In the genomic region with DNA sequence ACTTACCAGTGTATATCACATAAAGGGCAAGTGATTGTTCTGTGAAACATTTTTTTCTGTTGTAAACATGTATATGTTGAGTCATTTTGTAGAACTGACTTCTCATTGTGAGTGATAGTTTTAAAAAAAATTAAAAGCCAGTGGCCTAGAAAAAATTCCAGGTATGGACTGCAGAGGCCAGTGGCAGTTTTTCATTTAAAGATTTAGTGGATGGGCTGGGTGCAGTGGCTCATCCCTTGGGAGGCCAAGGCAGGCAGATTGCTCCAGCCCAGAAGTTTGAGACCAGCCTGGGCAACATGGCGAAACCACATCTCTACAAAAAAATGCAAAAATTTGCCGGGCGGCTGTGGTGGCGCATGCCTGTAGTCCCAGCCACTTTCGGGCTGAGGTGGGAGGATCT, we compare ENCODE assay signal across 25 cellular contexts.
DNase-seq lines count a peak whose midpoint lies in the region; ATAC-seq and TF ChIP-seq lines count a peak whose summit lies in the region.
"Had no signal": no experiment of that assay in that cellular context is flagged by ENCODE, and none has a peak within 500 bp of the region (broad histone marks: within the 10 kb centered on the region; RNA-seq: fewer than 3 reads in every experiment).

No MANE protein-coding gene starts in this region.

- CTCF ChIA-PET in SK-N-SH (lab: Yijun Ruan, JAX) (interaction anchor here (0.9 kb wide), 1 partner anchor 9 kb away, joined by 3 read pairs; no protein-coding TSS in a partner anchor), PC-3 (lab: Charles Lee) (no interaction called here)
- CTCF ChIA-PET in activated CD4-positive, alpha-beta memory T cell treated with anti-CD3 and anti-CD28 coated beads for 36 hours (lab: Charles Lee), result no interaction called here

- no peak overlapping the region for H3K4me2 ChIP-seq in SK-N-SH
- H3K4me2 ChIP-seq in PC-3 (ENCODE audit: low read length), result no peak overlapping the region

- H3F3A ChIP-seq in SK-N-SH (replicated peaks; ENCODE audit: insufficient read depth) (no peaks in the 10 kb centered on the region), PC-3 (ENCODE audit: low read length, unreplicated experiment) (no peaks in the 10 kb centered on the region)

- TF ChIP-seq CTCF in SK-N-SH (IDR thresholded peaks at IDR 0.05) (no peak), PC-3 (conservative IDR thresholded peaks at IDR 0.05; ENCODE audit: low read depth, low read length) (no peak; the same call in 1 of the 2 replicates), epithelial cell of esophagus (IDR thresholded peaks at IDR 0.05; ENCODE audit: insufficient read depth, low read depth, low read length, missing control alignments) (no peak)

- peaks cover 17% of the 10 kb centered on the region for H3K36me3 Mint-ChIP-seq in stimulated activated effector memory CD8-positive, alpha-beta T cell treated with anti-CD3 and anti-CD28 coated beads, Interleukin-12 subunit alpha, Interleukin-12 subunit beta, amount 100 ng/mL, for 72 hours
- no peaks in the 10 kb centered on the region for H3K36me3 Mint-ChIP-seq in activated CD4-positive, alpha-beta memory T cell treated with anti-CD3 and anti-CD28 coated beads for 36 hours

- H3K4me3 ChIP-seq in SK-N-SH (ENCODE audit: low read depth in 2 of 2, low read length in 1 of 2) (no peak overlapping the region), PC-3 (ENCODE audit: low read length) (no peak overlapping the region), epithelial cell of esophagus (ENCODE audit: low read length) (no peak overlapping the region)
- H3K4me3 ChIP-seq: dorsolateral prefrontal cortex, K562 had no signal

- peak; percentile 33; the same call in 2 of the 3 replicates for ATAC-seq in SK-N-SH treated with all-trans-retinoic acid at 6 μM for 48 hours
- peak; percentile 54 for ATAC-seq in PC-3
- no peak for ATAC-seq in stimulated activated effector memory CD8-positive, alpha-beta T cell treated with anti-CD3 and anti-CD28 coated beads, Interleukin-12 subunit alpha, Interleukin-12 subunit beta, amount 100 ng/mL, for 72 hours
- ATAC-seq: K562, left colon had no signal

- no peak for TF ChIP-seq EP300 in SK-N-SH (IDR thresholded peaks at IDR 0.05; ENCODE audit: borderline replicate concordance in 1 of 2, low read depth in 1 of 2, low read length in 1 of 2)

- H3K79me2 ChIP-seq in SK-N-SH (ENCODE audit: insufficient read depth) (no peaks in the 10 kb centered on the region), PC-3 (ENCODE audit: low read length) (no peaks in the 10 kb centered on the region)

- intact Hi-C loops in PC-3 (cut with micrococcal nuclease), result no loop called here
- intact Hi-C loops in activated CD4-positive, alpha-beta memory T cell treated with anti-CD3 and anti-CD28 coated beads for 36 hours (cut with micrococcal nuclease), result no loop called here

- H3K4me1 ChIP-seq in SK-N-SH (ENCODE audit: control insufficient read depth in 1 of 2, insufficient read depth in 2 of 2, low read depth in 1 of 2, low read length in 1 of 2) (peaks cover 0 to 10% of the 10 kb centered on the region in 2 experiments; a peak in 2 of 4 replicates), PC-3 (ENCODE audit: insufficient read depth, low read length) (no peaks in the 10 kb centered on the region)

- H4K20me1 ChIP-seq in SK-N-SH (ENCODE audit: insufficient read depth), result no peaks in the 10 kb centered on the region
- no peaks in the 10 kb centered on the region for H4K20me1 ChIP-seq in PC-3 (ENCODE audit: low read length)

- H3K27ac Mint-ChIP-seq in stimulated activated effector memory CD8-positive, alpha-beta T cell treated with anti-CD3 and anti-CD28 coated beads, Interleukin-12 subunit alpha, Interleukin-12 subunit beta, amount 100 ng/mL, for 72 hours, result peak overlapping the region; percentile 69
- no peak overlapping the region for H3K27ac Mint-ChIP-seq in activated CD4-positive, alpha-beta memory T cell treated with anti-CD3 and anti-CD28 coated beads for 36 hours
- H3K27ac Mint-ChIP-seq: nephron progenitor cell had no signal

- H3K36me3 ChIP-seq in SK-N-SH (replicated peaks in 1 of 2; ENCODE audit: control insufficient read depth in 1 of 2, insufficient read depth in 2 of 2, low read length in 1 of 2) (no peaks in the 10 kb centered on the region), PC-3 (ENCODE audit: low read depth, low read length) (no peaks in the 10 kb centered on the region)

- peaks cover 47% of the 10 kb centered on the region for H3K4me1 Mint-ChIP-seq in stimulated activated effector memory CD8-positive, alpha-beta T cell treated with anti-CD3 and anti-CD28 coated beads, Interleukin-12 subunit alpha, Interleukin-12 subunit beta, amount 100 ng/mL, for 72 hours
- peaks cover 28% of the 10 kb centered on the region for H3K4me1 Mint-ChIP-seq in activated CD4-positive, alpha-beta memory T cell treated with anti-CD3 and anti-CD28 coated beads for 36 hours (ENCODE audit: low read depth)

- H2AFZ ChIP-seq in SK-N-SH (ENCODE audit: low read depth) (no peak overlapping the region), PC-3 (ENCODE audit: low read length) (no peak overlapping the region)

- no peak for DNase-seq in SK-N-SH
- DNase-seq in PC-3, result peak; percentile 40
- DNase-seq in epithelial cell of esophagus (ENCODE audit: low read depth), result peak; percentile 33
- no peak for DNase-seq in stimulated activated effector memory CD8-positive, alpha-beta T cell treated with anti-CD3 and anti-CD28 coated beads, Interleukin-12 subunit alpha, Interleukin-12 subunit beta, amount 100 ng/mL, for 72 hours (ENCODE audit: low spot score in 2 of 2)
- DNase-seq in activated naive CD4-positive, alpha-beta T cell (lab: John Stamatoyannopoulos, UW), result no peak
- no peak for DNase-seq in activated CD4-positive, alpha-beta memory T cell treated with anti-CD3 and anti-CD28 coated beads for 36 hours
- DNase-seq in NOMO-1 (lab: John Stamatoyannopoulos, UW; ENCODE audit: unreplicated experiment in 2 of 2), result no peak
- DNase-seq: activated effector memory CD4-positive, alpha-beta T cell treated with anti-CD3 and anti-CD28 coated beads, Interleukin-2, amount 50 U/mL, for 16 hours; Calu3; DMS79 treated with DMSO at 0.1 percent for 48 hours; dorsolateral prefrontal cortex; GOT3; hypothalamus; left colon; NCI-H1105; NCI-H187 treated with DMSO at 0.1 percent for 48 hours; NCI-H526; nephron progenitor cell; NK-92 treated with Interleukin-12 subunit alpha and Interleukin-12 subunit beta, amount 100 ng/mL, for 24 hours; SHP77 treated with DMSO at 0.1 percent for 48 hours; stimulated activated CD4-positive, alpha-beta T cell treated with anti-CD3 and anti-CD28 coated beads, Interleukin-15, amount 100 ng/mL, for 24 hours; stimulated activated naive CD4-positive, alpha-beta T cell treated with Interleukin-2 at 50 U/mL for 16 hours had no signal

- no peak for TF ChIP-seq RAD21 in SK-N-SH (IDR thresholded peaks at IDR 0.05; ENCODE audit: low read length)

- H3K9me3 Mint-ChIP-seq in stimulated activated effector memory CD8-positive, alpha-beta T cell treated with anti-CD3 and anti-CD28 coated beads, Interleukin-12 subunit alpha, Interleukin-12 subunit beta, amount 100 ng/mL, for 72 hours, result no peaks in the 10 kb centered on the region
- H3K9me3 Mint-ChIP-seq in activated CD4-positive, alpha-beta memory T cell treated with anti-CD3 and anti-CD28 coated beads for 36 hours, result no peaks in the 10 kb centered on the region

- H3K9me2 ChIP-seq in SK-N-SH (no peaks in the 10 kb centered on the region), PC-3 (replicated peaks; ENCODE audit: low read length) (no peaks in the 10 kb centered on the region)

- H3K27ac ChIP-seq in SK-N-SH (ENCODE audit: low read depth in 2 of 2, low read length in 1 of 2) (no peak overlapping the region), PC-3 (ENCODE audit: low read length) (no peak overlapping the region)
- H3K27ac ChIP-seq: 22Rv1, dorsolateral prefrontal cortex had no signal

- peak overlapping the region; percentile 47 for H3K4me3 Mint-ChIP-seq in stimulated activated effector memory CD8-positive, alpha-beta T cell treated with anti-CD3 and anti-CD28 coated beads, Interleukin-12 subunit alpha, Interleukin-12 subunit beta, amount 100 ng/mL, for 72 hours
- H3K4me3 Mint-ChIP-seq in activated CD4-positive, alpha-beta memory T cell treated with anti-CD3 and anti-CD28 coated beads for 36 hours, result no peak overlapping the region
- H3K4me3 Mint-ChIP-seq: nephron progenitor cell had no signal

- no TSS peak for BruUV-seq in PC-3 (replicated peaks; lab: Mats Ljungman, UMichigan)

- no peaks in the 10 kb centered on the region for H3K27me3 Mint-ChIP-seq in activated CD4-positive, alpha-beta memory T cell treated with anti-CD3 and anti-CD28 coated beads for 36 hours

- POLR2A ChIA-PET in SK-N-SH (lab: Yijun Ruan, JAX), result no interaction called here
- POLR2A ChIA-PET in PC-3 (lab: Charles Lee; ENCODE audit: unreplicated experiment), result no interaction called here
- POLR2A ChIA-PET in activated CD4-positive, alpha-beta memory T cell treated with anti-CD3 and anti-CD28 coated beads for 36 hours (lab: Charles Lee), result interaction anchor here (1.2 kb wide), 1 partner anchor 23 kb away, joined by 3 read pairs; no protein-coding TSS in a partner anchor

- WGBS in SK-N-SH (ENCODE audit: low lambda C conversion rate), result 86% methylated on average over 5 of the region's 5 CpGs

- H3K9ac ChIP-seq in SK-N-SH, result no peak overlapping the region
- no peak overlapping the region for H3K9ac ChIP-seq in PC-3 (ENCODE audit: low read length)

- H3K27me3 ChIP-seq in SK-N-SH (ENCODE audit: insufficient read depth) (no peaks in the 10 kb centered on the region), PC-3 (ENCODE audit: low read length) (no peaks in the 10 kb centered on the region)
- H3K27me3 ChIP-seq: dorsolateral prefrontal cortex had no signal

- H3K9me3 ChIP-seq in SK-N-SH (no peaks in the 10 kb centered on the region), PC-3 (ENCODE audit: low read length) (no peaks in the 10 kb centered on the region)

TF ChIP-seq in SK-N-SH treated with all-trans-retinoic acid at 6 μM for 48 hours, 23 proteins besides CTCF, POLR2A, EP300 and RAD21:
- TF ChIP-seq SNAI2 (CRISPR knock-in tag; IDR thresholded peaks at IDR 0.05), result no peak
- TF ChIP-seq ARNTL (CRISPR knock-in tag; IDR thresholded peaks at IDR 0.05; ENCODE audit: borderline replicate concordance, low read depth), result no peak

TF ChIP-seq in SK-N-SH, 30 proteins besides CTCF, POLR2A, EP300 and RAD21 (continues in another document):
- TF ChIP-seq ELF1 (IDR thresholded peaks at IDR 0.05), result no peak
- TF ChIP-seq JUND (IDR thresholded peaks at IDR 0.05), result no peak
- no peak for TF ChIP-seq GABPA (IDR thresholded peaks at IDR 0.05; ENCODE audit: low read depth)
- TF ChIP-seq MXI1 (IDR thresholded peaks at IDR 0.05; ENCODE audit: low read depth, low read length), result no peak

Comparison
In these comparisons a context has a peak if more than half of its experiments do, and no peak if none do; other contexts are left out.
1. DNase-seq: peak in PC-3 (single experiment) and epithelial cell of esophagus (single experiment); none in SK-N-SH (single experiment), stimulated activated effector memory CD8-positive, alpha-beta T cell treated with anti-CD3 and anti-CD28 coated beads, Interleukin-12 subunit alpha, Interleukin-12 subunit beta, amount 100 ng/mL, for 72 hours (0 of 2), activated naive CD4-positive, alpha-beta T cell (0 of 4), activated CD4-positive, alpha-beta memory T cell treated with anti-CD3 and anti-CD28 coated beads for 36 hours (single experiment) and NOMO-1 (0 of 2).